ENCODE assay signal across 23 cellular contexts in genomic region chr12:18629916-18630315, GRCh38.
DNase-seq lines count a peak whose midpoint lies in the region; ATAC-seq, FAIRE-seq and TF ChIP-seq lines count a peak whose summit lies in the region.
"Had no signal": no experiment of that assay in that cellular context is flagged by ENCODE, and none has a peak within 500 bp of the region (broad histone marks: within the 10 kb centered on the region; RNA-seq: fewer than 3 reads in every experiment).

No MANE protein-coding gene starts in this region.

- in situ Hi-C loops in Caki2 (cut with HindIII; ENCODE audit: low pct_unique_long_range_greater_than_20kb, low sequenced_read_pairs) = no loop called here

- H3K4me3 ChIP-seq in bronchial epithelial cell (ENCODE audit: low read depth, low read length) (no peak overlapping the region), H7 (ENCODE audit: insufficient read depth, low read depth, low read length) (no peak overlapping the region)
- H3K4me3 ChIP-seq: BLaER1, GM12878 had no signal

- TF ChIP-seq CTCF in bronchial epithelial cell (IDR thresholded peaks at IDR 0.05; ENCODE audit: insufficient read depth, low read length, severe bottlenecking) = no peak

- FAIRE-seq in bronchial epithelial cell (lab: Jason Lieb, UNC) = no peak
- FAIRE-seq: A204.1, GM12878, GM18507 had no signal

- H3K27me3 ChIP-seq in bronchial epithelial cell (ENCODE audit: control insufficient read depth, insufficient read depth, low read length) (no peaks in the 10 kb centered on the region), H7 (ENCODE audit: control insufficient read depth, insufficient read depth, low read length) (no peaks in the 10 kb centered on the region)
- H3K27me3 ChIP-seq: BLaER1 had no signal

- H3K36me3 ChIP-seq in bronchial epithelial cell (ENCODE audit: control insufficient read depth, insufficient read depth, low read length) = no peaks in the 10 kb centered on the region
- no peaks in the 10 kb centered on the region for H3K36me3 ChIP-seq in H7 (replicated peaks; ENCODE audit: control insufficient read depth, insufficient read depth, low read length)
- H3K36me3 ChIP-seq: BLaER1 had no signal

- DNase-seq in Caki2 (ENCODE audit: low read depth) (peak; percentile 37), NCI-H226 (peak; percentile 16), bronchial epithelial cell (ENCODE audit: low read depth) (peak; percentile 58), kidney tubule cell (ENCODE audit: low spot score) (peak; percentile 69), H7 (no peak), posterior cingulate gyrus (no peak)
- DNase-seq: CD8-positive, alpha-beta T cell; DND-41; GDM1; NCI-H1436; NCI-H2029 treated with DMSO at 0.1 percent for 48 hours; NCI-H2171 treated with DMSO at 0.1 percent for 48 hours; NCI-H510A; NCI-H774; Right ventricle myocardium superior had no signal

- ATAC-seq in HG03175 (IDR thresholded peaks at IDR 0.05; ENCODE audit: unreplicated experiment) (no peak), GM18870 (IDR thresholded peaks at IDR 0.05; ENCODE audit: unreplicated experiment) (no peak)
- ATAC-seq: CD8-positive, alpha-beta T cell; GM12878; Panc1; SK-N-SH treated with all-trans-retinoic acid at 6 μM for 48 hours had no signal

- intact Hi-C loops in posterior cingulate gyrus (cut with DNase I) = no loop called here

Comparison
In these comparisons a context has a peak if more than half of its experiments do, and no peak if none do; other contexts are left out.
1. DNase-seq: peak in Caki2 (single experiment), NCI-H226 (single experiment), bronchial epithelial cell (single experiment) and kidney tubule cell (single experiment); none in H7 (single experiment) and posterior cingulate gyrus (0 of 10).